ENCODE assay signal across 11 cellular contexts in genomic region chr2:65351234-65351947, GRCh38.
DNase-seq lines count a peak whose midpoint lies in the region; ATAC-seq and TF ChIP-seq lines count a peak whose summit lies in the region.
"Had no signal": no experiment of that assay in that cellular context is flagged by ENCODE, and none has a peak within 500 bp of the region (broad histone marks: within the 10 kb centered on the region; RNA-seq: fewer than 3 reads in every experiment).

No MANE protein-coding gene starts in this region.

- CTCF ChIA-PET in CD4-positive, alpha-beta T cell (lab: Charles Lee), result no interaction called here

- no peak overlapping the region for H2AFZ ChIP-seq in DND-41 (ENCODE audit: low read depth, low read length)

- intact Hi-C loops in activated T-helper 1 cell treated with anti-CD3 and anti-CD28 coated beads, Interleukin-12 subunit alpha, Interleukin-12 subunit beta, Interleukin-2, Interleukin-4 antibody, amounts not matched to agents 30 ng/mL and 10 ng/mL and 1 ng/mL, durations not matched to agents 14 hours and 24 hours and 36 hours (cut with micrococcal nuclease), result no loop called here
- intact Hi-C loops in CD4-positive, alpha-beta T cell (cut with DNase I, micrococcal nuclease), result no loop called here

- no peak for ATAC-seq in DND-41 (ENCODE audit: insufficient read depth, low read depth)
- peak in 1 of 2 donors; percentile 24 for ATAC-seq in natural killer cell treated with Interleukin-12 subunit alpha and Interleukin-12 subunit beta and Interleukin-15 and Interleukin-18, amount 100 ng/mL, for 72 hours
- no peak for ATAC-seq in CD4-positive, alpha-beta T cell (ENCODE audit: poor library complexity)

- H3K36me3 ChIP-seq in DND-41 (ENCODE audit: insufficient read depth, low read length), result no peaks in the 10 kb centered on the region

- H3K4me1 ChIP-seq in DND-41 (ENCODE audit: insufficient read depth, low read length), result peaks cover 36% of the 10 kb centered on the region

- H3K4me2 ChIP-seq in DND-41 (ENCODE audit: insufficient read depth, low read length), result no peak overlapping the region

- H3K4me3 ChIP-seq in DND-41 (ENCODE audit: low read depth in 1 of 2, low read length in 2 of 2), result no peak overlapping the region
- H3K4me3 ChIP-seq in choroid plexus epithelial cell (ENCODE audit: low read depth, low read length), result no peak overlapping the region

- POLR2A ChIA-PET in CD4-positive, alpha-beta T cell (lab: Charles Lee), result no interaction called here

- peak overlapping the region in 1 of 2 donors; percentile 7 for H3K27ac Mint-ChIP-seq in natural killer cell treated with Interleukin-12 subunit alpha and Interleukin-12 subunit beta and Interleukin-15 and Interleukin-18, amount 100 ng/mL, for 72 hours
- no peak overlapping the region for H3K27ac Mint-ChIP-seq in activated T-helper 1 cell treated with anti-CD3 and anti-CD28 coated beads, Interleukin-12 subunit alpha, Interleukin-12 subunit beta, Interleukin-2, Interleukin-4 antibody, amounts not matched to agents 30 ng/mL and 10 ng/mL and 1 ng/mL, durations not matched to agents 14 hours and 24 hours and 36 hours
- H3K27ac Mint-ChIP-seq in CD4-positive, alpha-beta T cell, result no peak overlapping the region
- H3K27ac Mint-ChIP-seq: B cell had no signal

- H3K4me3 Mint-ChIP-seq in natural killer cell treated with Interleukin-12 subunit alpha and Interleukin-12 subunit beta and Interleukin-15 and Interleukin-18, amount 100 ng/mL, for 72 hours, result peak overlapping the region; percentile 16
- no peak overlapping the region for H3K4me3 Mint-ChIP-seq in activated T-helper 1 cell treated with anti-CD3 and anti-CD28 coated beads, Interleukin-12 subunit alpha, Interleukin-12 subunit beta, Interleukin-2, Interleukin-4 antibody, amounts not matched to agents 30 ng/mL and 10 ng/mL and 1 ng/mL, durations not matched to agents 14 hours and 24 hours and 36 hours
- H3K4me3 Mint-ChIP-seq in CD4-positive, alpha-beta T cell, result no peak overlapping the region
- H3K4me3 Mint-ChIP-seq: B cell had no signal

- H3K9ac ChIP-seq in DND-41 (ENCODE audit: low read depth, low read length), result no peak overlapping the region

- H3K4me1 Mint-ChIP-seq in natural killer cell treated with Interleukin-12 subunit alpha and Interleukin-12 subunit beta and Interleukin-15 and Interleukin-18, amount 100 ng/mL, for 72 hours (ENCODE audit: low read depth in 2 of 2), result peaks cover 26 to 33% of the 10 kb centered on the region in 2 donors
- H3K4me1 Mint-ChIP-seq in activated T-helper 1 cell treated with anti-CD3 and anti-CD28 coated beads, Interleukin-12 subunit alpha, Interleukin-12 subunit beta, Interleukin-2, Interleukin-4 antibody, amounts not matched to agents 30 ng/mL and 10 ng/mL and 1 ng/mL, durations not matched to agents 14 hours and 24 hours and 36 hours (ENCODE audit: low read depth), result peaks cover 41% of the 10 kb centered on the region
- peaks cover 7% of the 10 kb centered on the region for H3K4me1 Mint-ChIP-seq in CD4-positive, alpha-beta T cell (ENCODE audit: low read depth)
- H3K4me1 Mint-ChIP-seq: B cell had no signal

- H3K27me3 Mint-ChIP-seq in natural killer cell treated with Interleukin-12 subunit alpha and Interleukin-12 subunit beta and Interleukin-15 and Interleukin-18, amount 100 ng/mL, for 72 hours, result peaks cover 9 to 19% of the 10 kb centered on the region in 2 donors
- peaks cover 2% of the 10 kb centered on the region for H3K27me3 Mint-ChIP-seq in activated T-helper 1 cell treated with anti-CD3 and anti-CD28 coated beads, Interleukin-12 subunit alpha, Interleukin-12 subunit beta, Interleukin-2, Interleukin-4 antibody, amounts not matched to agents 30 ng/mL and 10 ng/mL and 1 ng/mL, durations not matched to agents 14 hours and 24 hours and 36 hours (ENCODE audit: insufficient read depth)
- H3K27me3 Mint-ChIP-seq in CD4-positive, alpha-beta T cell, result no peaks in the 10 kb centered on the region

- H3K36me3 Mint-ChIP-seq in natural killer cell treated with Interleukin-12 subunit alpha and Interleukin-12 subunit beta and Interleukin-15 and Interleukin-18, amount 100 ng/mL, for 72 hours, result peaks cover 4% of the 10 kb centered on the region
- H3K36me3 Mint-ChIP-seq in activated T-helper 1 cell treated with anti-CD3 and anti-CD28 coated beads, Interleukin-12 subunit alpha, Interleukin-12 subunit beta, Interleukin-2, Interleukin-4 antibody, amounts not matched to agents 30 ng/mL and 10 ng/mL and 1 ng/mL, durations not matched to agents 14 hours and 24 hours and 36 hours (ENCODE audit: low read depth), result peaks cover 7% of the 10 kb centered on the region
- no peaks in the 10 kb centered on the region for H3K36me3 Mint-ChIP-seq in CD4-positive, alpha-beta T cell (ENCODE audit: low read depth)

- H3K27ac ChIP-seq in DND-41 (ENCODE audit: low read length), result peak overlapping the region; percentile 3; the same call in 1 of the 2 replicates
- no peak overlapping the region for H3K27ac ChIP-seq in CD4-positive, alpha-beta T cell (ENCODE audit: low read depth, low read length)

- TF ChIP-seq CTCF in DND-41 (IDR thresholded peaks at IDR 0.05; ENCODE audit: borderline replicate concordance, extremely low read depth, low read length, poor library complexity, severe bottlenecking), result no peak
- no peak for TF ChIP-seq CTCF in choroid plexus epithelial cell (conservative IDR thresholded peaks at IDR 0.05; ENCODE audit: low read depth, low read length)
- no peak for TF ChIP-seq CTCF in CD4-positive, alpha-beta T cell (IDR thresholded peaks at IDR 0.05)

- H3K9me3 Mint-ChIP-seq in natural killer cell treated with Interleukin-12 subunit alpha and Interleukin-12 subunit beta and Interleukin-15 and Interleukin-18, amount 100 ng/mL, for 72 hours, result no peaks in the 10 kb centered on the region
- H3K9me3 Mint-ChIP-seq in activated T-helper 1 cell treated with anti-CD3 and anti-CD28 coated beads, Interleukin-12 subunit alpha, Interleukin-12 subunit beta, Interleukin-2, Interleukin-4 antibody, amounts not matched to agents 30 ng/mL and 10 ng/mL and 1 ng/mL, durations not matched to agents 14 hours and 24 hours and 36 hours, result no peaks in the 10 kb centered on the region
- no peaks in the 10 kb centered on the region for H3K9me3 Mint-ChIP-seq in CD4-positive, alpha-beta T cell

- H3K9me3 ChIP-seq in DND-41 (ENCODE audit: insufficient read depth, low read length, severe bottlenecking), result no peaks in the 10 kb centered on the region
- no peaks in the 10 kb centered on the region for H3K9me3 ChIP-seq in CD4-positive, alpha-beta T cell (ENCODE audit: control insufficient read depth, low read length)

- peaks cover 77% of the 10 kb centered on the region for H4K20me1 ChIP-seq in DND-41 (ENCODE audit: insufficient read depth, low read length)

- DNase-seq in DND-41, result no peak
- peak; percentile 21 for DNase-seq in NCI-H2227 treated with DMSO at 0.1 percent for 48 hours (lab: John Stamatoyannopoulos, UW)
- peak; percentile 41 for DNase-seq in choroid plexus epithelial cell (ENCODE audit: low read depth)
- DNase-seq in natural killer cell treated with Interleukin-12 subunit alpha and Interleukin-12 subunit beta and Interleukin-15 and Interleukin-18, amount 100 ng/mL, for 72 hours (ENCODE audit: low spot score), result no peak
- no peak for DNase-seq in nucleus accumbens (lab: John Stamatoyannopoulos, UW)
- DNase-seq in NCI-H128 (lab: John Stamatoyannopoulos, UW; ENCODE audit: unreplicated experiment), result no peak
- DNase-seq in activated T-helper 1 cell treated with anti-CD3 and anti-CD28 coated beads, Interleukin-12 subunit alpha, Interleukin-12 subunit beta, Interleukin-2, Interleukin-4 antibody, amounts not matched to agents 30 ng/mL and 10 ng/mL and 1 ng/mL, durations not matched to agents 14 hours and 24 hours and 36 hours (ENCODE audit: low spot score), result no peak
- DNase-seq in CD4-positive, alpha-beta T cell, result no peak
- DNase-seq: amniotic stem cell, midbrain had no signal

- H3K27me3 ChIP-seq in DND-41 (ENCODE audit: insufficient read depth, low read length, poor library complexity), result no peaks in the 10 kb centered on the region
- H3K27me3 ChIP-seq in CD4-positive, alpha-beta T cell (ENCODE audit: control insufficient read depth, insufficient read depth, low read length), result no peaks in the 10 kb centered on the region

- H3K79me2 ChIP-seq in DND-41 (ENCODE audit: insufficient read depth, low read length), result peaks cover 98% of the 10 kb centered on the region

Comparison
In these comparisons a context has a peak if more than half of its experiments do, and no peak if none do; other contexts are left out.
1. DNase-seq: peak in NCI-H2227 treated with DMSO at 0.1 percent for 48 hours (single experiment) and choroid plexus epithelial cell (single experiment); none in DND-41 (single experiment), natural killer cell treated with Interleukin-12 subunit alpha and Interleukin-12 subunit beta and Interleukin-15 and Interleukin-18, amount 100 ng/mL, for 72 hours (single experiment), nucleus accumbens (0 of 56), NCI-H128 (single experiment), activated T-helper 1 cell treated with anti-CD3 and anti-CD28 coated beads, Interleukin-12 subunit alpha, Interleukin-12 subunit beta, Interleukin-2, Interleukin-4 antibody, amounts not matched to agents 30 ng/mL and 10 ng/mL and 1 ng/mL, durations not matched to agents 14 hours and 24 hours and 36 hours (single experiment) and CD4-positive, alpha-beta T cell (0 of 10).